8 cellular contexts compared by ENCODE assay signal in the genomic region with DNA sequence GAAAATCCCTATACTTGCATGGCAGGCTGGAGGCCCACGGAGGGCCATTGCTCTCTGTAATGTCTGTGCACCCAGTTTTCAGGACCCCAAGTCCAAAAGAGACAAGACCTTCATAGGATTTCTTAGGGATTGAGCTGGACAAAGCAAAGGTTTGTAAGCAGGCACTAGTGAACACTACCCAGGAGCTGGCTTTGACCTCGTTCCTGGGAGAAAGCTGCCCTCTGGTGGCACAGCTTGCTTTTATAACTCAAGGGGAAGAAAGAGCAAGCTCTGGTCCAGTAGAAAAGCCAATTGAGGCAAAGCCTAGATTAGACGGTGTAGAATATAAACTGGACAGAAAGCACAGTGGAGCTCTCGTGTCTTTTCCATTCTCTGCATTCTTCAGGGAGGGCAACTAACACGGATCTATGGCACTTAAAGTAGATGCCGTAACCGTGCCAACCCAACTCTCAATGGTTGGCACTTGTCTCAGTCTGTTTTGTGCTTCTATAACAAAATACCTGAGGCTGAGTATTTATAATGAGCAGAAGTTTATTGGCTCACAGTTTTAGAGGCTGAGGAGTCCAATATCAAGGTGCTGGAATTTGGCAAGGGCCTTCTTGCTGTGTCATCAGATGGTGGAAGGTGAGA.
DNase-seq lines count a peak whose midpoint lies in the region; ATAC-seq and TF ChIP-seq lines count a peak whose summit lies in the region.

No MANE protein-coding gene starts in this region.

- CTCF ChIA-PET in HEK293T (lab: Yijun Ruan, JAX): interaction anchor here (0.6 to 3.7 kb wide), 20 partner anchors 9 to 1128 kb away, joined by 3 to 54 read pairs (median 5); no protein-coding TSS in a partner anchor

- no peak for ATAC-seq in GM19328 (IDR thresholded peaks at IDR 0.05; ENCODE audit: unreplicated experiment)

- TF ChIP-seq CTCF in astrocyte of the spinal cord (IDR thresholded peaks at IDR 0.05; ENCODE audit: low read depth, low read length): peak; percentile 58

- in situ Hi-C loops in astrocyte of the spinal cord (cut with HindIII; ENCODE audit: low sequenced_read_pairs): no loop called here

- POLR2A ChIA-PET in HEK293T (lab: Yijun Ruan, JAX): interaction anchor here (0.7 to 0.9 kb wide), 3 partner anchors 41 to 158 kb away, joined by 3 read pairs; no protein-coding TSS in a partner anchor

- H3K4me3 ChIP-seq in astrocyte of the spinal cord (ENCODE audit: low read depth, low read length): no peak overlapping the region

- peak; percentile 21 for DNase-seq in NCI-H510A treated with DMSO at 0.1 percent for 48 hours (lab: John Stamatoyannopoulos, UW)
- DNase-seq in NCI-H510A (lab: John Stamatoyannopoulos, UW): no peak
- DNase-seq in HEK293T (ENCODE audit: extremely low spot score): peak; percentile 83
- DNase-seq in NCI-H226: peak; percentile 18
- peak; percentile 55 for DNase-seq in astrocyte of the spinal cord (ENCODE audit: low read depth, low spot score)
- peak; percentile 49 to 55 for DNase-seq in hippocampal formation (lab: John Stamatoyannopoulos, UW)
- peak; percentile 10 to 14 for DNase-seq in stimulated activated CD4-positive, alpha-beta T cell treated with anti-CD3 and anti-CD28 coated beads, Interleukin-2, amount 100 ng/mL, for 48 hours

TF ChIP-seq in HEK293T, 16 proteins besides CTCF, POLR2A, EP300 and RAD21:
- TF ChIP-seq NFRKB (IDR thresholded peaks at IDR 0.05) (no peak), TARDBP (IDR thresholded peaks at IDR 0.05) (no peak), FOXM1 (IDR thresholded peaks at IDR 0.05; ENCODE audit: borderline replicate concordance) (no peak), PKNOX1 (IDR thresholded peaks at IDR 0.05) (no peak), CTBP1 (IDR thresholded peaks at IDR 0.05; ENCODE audit: borderline replicate concordance) (no peak), LEF1 (IDR thresholded peaks at IDR 0.05; ENCODE audit: borderline replicate concordance) (no peak), FOXK2 (IDR thresholded peaks at IDR 0.05) (no peak), L3MBTL2 (conservative IDR thresholded peaks at IDR 0.05) (no peak), SUZ12 (IDR thresholded peaks at IDR 0.05) (no peak), ARNT (IDR thresholded peaks at IDR 0.05) (no peak), ELF4 (IDR thresholded peaks at IDR 0.05) (no peak), BHLHE40 (IDR thresholded peaks at IDR 0.05; ENCODE audit: borderline replicate concordance) (no peak), FOXA1 (IDR thresholded peaks at IDR 0.05) (no peak), HDGF (IDR thresholded peaks at IDR 0.05; ENCODE audit: borderline replicate concordance) (no peak)
